21 cellular contexts compared by ENCODE assay signal in the genomic region with DNA sequence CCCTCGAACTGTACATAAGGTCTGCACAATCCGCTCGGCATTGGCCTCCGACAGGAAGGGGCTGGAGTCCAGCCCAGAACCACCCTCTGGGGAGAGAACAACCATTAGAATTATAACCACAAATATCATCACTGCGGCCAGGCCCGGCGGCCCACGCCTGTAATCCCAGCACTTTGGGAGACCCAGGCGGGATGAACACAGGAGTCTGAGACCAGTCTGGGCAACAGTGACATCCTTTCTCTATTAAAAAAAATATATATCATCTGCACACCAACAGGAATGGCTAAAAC. TPM values are rescaled to one million over a fixed set of nuclear protein-coding genes. Genes with fewer than 3 reads are reported as not detected.
DNase-seq lines count a peak whose midpoint lies in the region; ATAC-seq and TF ChIP-seq lines count a peak whose summit lies in the region.
"Had no signal": no experiment of that assay in that cellular context is flagged by ENCODE, and none has a peak within 500 bp of the region (broad histone marks: within the 10 kb centered on the region; RNA-seq: fewer than 3 reads in every experiment).

No MANE protein-coding gene starts in this region.

- H3K79me2 ChIP-seq in osteoblast (ENCODE audit: insufficient read depth, low read length) = no peaks in the 10 kb centered on the region

- TF ChIP-seq POLR2A in heart left ventricle (IDR thresholded peaks at IDR 0.05) = no peak

- 70 to 80% (median 71%) methylated on average over 5 to 9 of the region's 9 CpGs for WGBS in heart left ventricle, 4 donors

- H3K27ac ChIP-seq in heart left ventricle (peak overlapping the region; percentile 32 to 88 (median 75)), osteoblast (ENCODE audit: low read depth, low read length) (peak overlapping the region; percentile 60)
- H3K27ac ChIP-seq: A549, GM23248, PC-9 had no signal

- H3K4me1 ChIP-seq in heart left ventricle (peaks cover 0 to 29% (median 9%) of the 10 kb centered on the region in 12 donors), osteoblast (ENCODE audit: insufficient read depth, low read length) (peaks cover 7% of the 10 kb centered on the region)
- H3K4me1 ChIP-seq: Caco-2 had no signal

- H2AFZ ChIP-seq in osteoblast (ENCODE audit: low read length) = no peak overlapping the region
- H2AFZ ChIP-seq: GM23248, PC-9 had no signal

- intact Hi-C loops in heart left ventricle (cut with DNase I) = no loop called here

- DNase-seq in astrocyte of the spinal cord (ENCODE audit: low read depth, low spot score) (peak; percentile 19), heart left ventricle (peak; percentile 60 to 80 (median 71)), osteoblast (ENCODE audit: insufficient read length, low spot score, missing footprints) (peak; percentile 69), stromal cell of bone marrow (ENCODE audit: low read depth) (peak; percentile 59), RKO (ENCODE audit: low spot score) (no peak)
- DNase-seq: Caco-2; CD4-positive, alpha-beta T cell; GF-D8; GM23248; HCEC 1CT; Kasumi-1; MG63; NCI-H1048; NCI-H1436; NCI-H1930; NCI-H226; NCI-H524; PC-9 had no signal

- H4K20me1 ChIP-seq in osteoblast (ENCODE audit: insufficient read depth, low read length) = no peaks in the 10 kb centered on the region

- in situ Hi-C loops in astrocyte of the spinal cord (cut with HindIII; ENCODE audit: low sequenced_read_pairs) = no loop called here

- no peak overlapping the region for H3K4me2 ChIP-seq in osteoblast (ENCODE audit: insufficient read depth, low read length)
- H3K4me2 ChIP-seq: A549, PC-9 had no signal

- H3K9me3 ChIP-seq in heart left ventricle = no peaks in the 10 kb centered on the region
- no peaks in the 10 kb centered on the region for H3K9me3 ChIP-seq in osteoblast (ENCODE audit: low read depth, low read length)
- H3K9me3 ChIP-seq: A549, Caco-2, MG63 had no signal

- H3K4me3 ChIP-seq in astrocyte of the spinal cord (ENCODE audit: low read depth, low read length) (no peak overlapping the region), heart left ventricle (no peak overlapping the region), osteoblast (ENCODE audit: insufficient read depth, low read length) (no peak overlapping the region)
- H3K4me3 ChIP-seq: A549, GM23248, MG63, PC-9 had no signal

- H3K27me3 ChIP-seq in heart left ventricle (no peaks in the 10 kb centered on the region), osteoblast (ENCODE audit: insufficient read depth, low read length) (no peaks in the 10 kb centered on the region)
- H3K27me3 ChIP-seq: MG63 had no signal

- TF ChIP-seq CTCF in astrocyte of the spinal cord (IDR thresholded peaks at IDR 0.05; ENCODE audit: low read depth, low read length) (no peak), heart left ventricle (IDR thresholded peaks at IDR 0.05) (no peak), osteoblast (IDR thresholded peaks at IDR 0.05; ENCODE audit: extremely low read depth, low read depth, low read length) (no peak)

- ATAC-seq in heart left ventricle = peak in 3 of 4 donors; percentile 31 to 66 (median 43)
- ATAC-seq in esophagus mucosa = no peak
- no peak for ATAC-seq in GM21390 (IDR thresholded peaks at IDR 0.05; ENCODE audit: unreplicated experiment)
- ATAC-seq: A549 had no signal

- H3K36me3 ChIP-seq in heart left ventricle = peaks cover 0 to 92% (median 77%) of the 10 kb centered on the region in 9 donors
- peaks cover 45% of the 10 kb centered on the region for H3K36me3 ChIP-seq in osteoblast (ENCODE audit: insufficient read depth, low read length)

RNA-seq across cellular contexts. Expression of a gene that starts 11.4 kb away (rescaled TPM):
- total RNA-seq in heart left ventricle (10 to 100 TPM; 18.2 to 49.7 (median 27.8) TPM), osteoblast (32.9 and 34.2 TPM in 2 replicates), esophagus mucosa (18.7 TPM)
- 10 to 100 TPM; 25.1 to 38.3 TPM for polyA plus RNA-seq in heart left ventricle

RNA-seq across cellular contexts. Expression of a gene that starts 11.6 kb away (rescaled TPM):
- total RNA-seq in heart left ventricle = 10 to 100 TPM in 3 of 9 donors, 1 to 10 TPM in 6; 6.9 to 27.3 (median 8.9) TPM
- polyA plus RNA-seq in heart left ventricle = 10 to 100 TPM; 13.0 to 22.7 TPM
- 9.8 and 10.0 TPM in 2 replicates for total RNA-seq in osteoblast
- 59.5 TPM for total RNA-seq in esophagus mucosa

RNA-seq across cellular contexts. Expression of a gene that starts 14.9 kb away (rescaled TPM):
- 10 to 100 TPM in 5 of 9 donors, 1 to 10 TPM in 4; 7.3 to 29.1 (median 10.6) TPM for total RNA-seq in heart left ventricle
- polyA plus RNA-seq in heart left ventricle = 10 to 100 TPM in 1 of 2 donors, 1 to 10 TPM in 1; 8.4 to 11.7 TPM
- 26.8 and 27.7 TPM in 2 replicates for total RNA-seq in osteoblast
- 11.0 TPM for total RNA-seq in esophagus mucosa

RNA-seq across cellular contexts. Expression of a gene that starts 45.0 kb away (rescaled TPM):
- total RNA-seq in heart left ventricle = 10 to 100 TPM in 3 of 9 donors, 1 to 10 TPM in 6; 4.2 to 11.1 (median 8.6) TPM
- polyA plus RNA-seq in heart left ventricle = 1 to 10 TPM; 4.5 to 7.7 TPM
- 1.1 and 1.5 TPM in 2 replicates for total RNA-seq in osteoblast
- total RNA-seq in esophagus mucosa = 5.4 TPM

RNA-seq across cellular contexts. Expression of a gene that starts 45.7 kb away (rescaled TPM):
- total RNA-seq in heart left ventricle (10 to 100 TPM; 22.5 to 50.2 (median 31.6) TPM), osteoblast (20.6 and 32.1 TPM in 2 replicates), esophagus mucosa (69.8 TPM)
- 10 to 100 TPM; 23.5 to 32.3 TPM for polyA plus RNA-seq in heart left ventricle

Comparison
In these comparisons a context has a peak if more than half of its experiments do, and no peak if none do; other contexts are left out.
1. ATAC-seq: peak in heart left ventricle (3 of 4); none in esophagus mucosa (single experiment) and GM21390 (single experiment).